In the genomic region with DNA sequence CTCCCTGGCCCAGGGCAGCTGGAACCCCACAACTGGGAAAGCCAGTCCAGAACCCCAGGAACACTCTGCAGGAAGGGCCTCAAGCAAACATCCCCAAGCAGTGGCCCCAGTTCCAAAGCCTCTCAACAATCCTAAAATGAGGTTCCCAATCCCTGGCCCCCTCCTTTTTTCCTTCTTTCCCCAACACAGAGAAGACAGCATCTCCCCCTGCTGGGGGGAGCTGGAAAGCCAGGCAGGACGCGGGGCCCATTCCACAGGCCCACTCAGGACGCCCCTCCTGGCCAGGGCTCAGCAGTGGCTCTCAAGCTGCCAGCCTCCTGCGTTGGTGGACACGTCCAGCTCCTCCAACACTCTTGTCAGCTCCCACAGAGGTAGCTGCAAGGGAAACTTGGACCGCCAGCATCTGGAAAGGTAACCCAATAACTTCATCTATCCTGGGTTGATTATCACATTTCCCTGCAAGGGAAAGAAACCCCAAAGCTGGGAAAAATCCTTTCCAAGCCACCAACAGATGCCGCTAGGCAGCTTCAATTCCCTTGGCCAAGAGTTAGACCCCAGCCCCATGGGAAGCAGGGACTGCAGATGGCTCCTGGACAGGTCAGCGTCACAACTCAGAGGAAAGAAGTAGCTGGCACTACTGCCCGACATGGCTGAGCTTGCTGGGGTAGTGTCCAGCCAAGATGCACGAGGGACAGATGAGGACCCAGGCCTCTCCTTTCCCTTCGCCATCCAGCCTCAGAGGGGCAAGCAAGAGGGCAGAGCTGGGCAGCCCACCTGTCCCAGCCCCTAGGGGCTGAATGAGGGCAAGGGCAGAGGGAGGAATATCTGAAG, we compare ENCODE assay signal across 9 cellular contexts. TPM values are rescaled to one million over a fixed set of nuclear protein-coding genes. Genes with fewer than 3 reads are reported as not detected.
DNase-seq lines count a peak whose midpoint lies in the region; ATAC-seq, FAIRE-seq and TF ChIP-seq lines count a peak whose summit lies in the region.
"Had no signal": no experiment of that assay in that cellular context is flagged by ENCODE, and none has a peak within 500 bp of the region (broad histone marks: within the 10 kb centered on the region; RNA-seq: fewer than 3 reads in every experiment).

No MANE protein-coding gene starts in this region.

- H3K4me2 ChIP-seq in A549 (no peak overlapping the region), SU-DHL-6 (ENCODE audit: low read depth, low read length, poor library complexity, severe bottlenecking) (no peak overlapping the region), fibroblast of lung (ENCODE audit: extremely low read depth, insufficient read depth, low read length) (no peak overlapping the region)

- FAIRE-seq in A549 (lab: Jason Lieb, UNC), result no peak

- H3F3A ChIP-seq in SU-DHL-6 (ENCODE audit: insufficient read depth), result no peaks in the 10 kb centered on the region

- POLR2A ChIA-PET in A549 (lab: Yijun Ruan, JAX), result interaction anchor here (0.5 to 1.5 kb wide), 7 partner anchors 8 to 49 kb away, joined by 3 to 16 read pairs (median 5); a partner anchor contains a TSS

- peak; percentile 88 for TF ChIP-seq RAD21 in A549 (conservative IDR thresholded peaks at IDR 0.05 in 1 of 2, IDR thresholded peaks at IDR 0.05 in 1 of 2)

- H3K27ac ChIP-seq in A549 (peak overlapping the region in 1 of 2 experiments; percentile 13; a peak in 1 of 6 replicates), SU-DHL-6 (ENCODE audit: low read depth, low read length) (no peak overlapping the region), fibroblast of lung (ENCODE audit: insufficient read depth, low read length) (no peak overlapping the region)

- whole genome bisulfite sequencing in A549 (ENCODE audit: missing lambda C conversion rate), result 43% methylated on average over 11 of the region's 11 CpGs

- H3K4me1 ChIP-seq in A549, result peaks cover 21% of the 10 kb centered on the region
- H3K4me1 ChIP-seq in fibroblast of lung (ENCODE audit: control insufficient read depth, extremely low read depth, insufficient read depth, low read length), result peaks cover 5% of the 10 kb centered on the region

- H3K9me3 ChIP-seq in A549 (no peaks in the 10 kb centered on the region), SU-DHL-6 (ENCODE audit: insufficient read depth, low read length) (no peaks in the 10 kb centered on the region), fibroblast of lung (ENCODE audit: control insufficient read depth, insufficient read depth, low read depth, low read length) (no peaks in the 10 kb centered on the region)

- CTCF ChIA-PET in A549 (lab: Yijun Ruan, JAX), result interaction anchor here (0.6 to 39.6 kb wide), 45 partner anchors 8 to 521 kb away, joined by 3 to 1202 read pairs (median 4); a partner anchor contains a TSS

- peak; percentile 35 to 67; a peak in 3 of 6 replicates for ATAC-seq in A549
- ATAC-seq in HG03135 (IDR thresholded peaks at IDR 0.05; ENCODE audit: unreplicated experiment), result no peak
- ATAC-seq in GM21526 (IDR thresholded peaks at IDR 0.05; ENCODE audit: low FRiP score, unreplicated experiment), result no peak

- H3K36me3 ChIP-seq in SU-DHL-6 (ENCODE audit: low read length), result no peaks in the 10 kb centered on the region
- peaks cover 7% of the 10 kb centered on the region for H3K36me3 ChIP-seq in fibroblast of lung (ENCODE audit: control insufficient read depth, insufficient read depth, low read length)

- H3K79me2 ChIP-seq in SU-DHL-6 (ENCODE audit: insufficient read depth, low read length) (no peaks in the 10 kb centered on the region), fibroblast of lung (ENCODE audit: control insufficient read depth, insufficient read depth, low read length) (peaks cover 3% of the 10 kb centered on the region)

- H3K4me3 ChIP-seq in A549 (no peak overlapping the region), GM12865 (ENCODE audit: low read depth, low read length) (no peak overlapping the region), SU-DHL-6 (ENCODE audit: insufficient read depth, low read length, poor library complexity, severe bottlenecking) (no peak overlapping the region), fibroblast of lung (replicated peaks in 1 of 4; ENCODE audit: control extremely low read depth in 1 of 4, insufficient read depth in 1 of 4, low read depth in 3 of 4, low read length in 4 of 4) (no peak overlapping the region)

- H3K9me2 ChIP-seq in SU-DHL-6 (replicated peaks; ENCODE audit: insufficient read depth, low read length), result no peaks in the 10 kb centered on the region

- H2AFZ ChIP-seq in SU-DHL-6 (ENCODE audit: low read depth, low read length, severe bottlenecking) (no peak overlapping the region), fibroblast of lung (ENCODE audit: low read length) (no peak overlapping the region)

- H4K20me1 ChIP-seq in SU-DHL-6 (ENCODE audit: low read depth, low read length), result no peaks in the 10 kb centered on the region
- H4K20me1 ChIP-seq in fibroblast of lung (ENCODE audit: control insufficient read depth, extremely low read depth, insufficient read depth, low read length), result no peaks in the 10 kb centered on the region

- TF ChIP-seq EP300 in A549 (IDR thresholded peaks at IDR 0.05), result no peak

- H3K27me3 ChIP-seq in SU-DHL-6 (ENCODE audit: low read length) (no peaks in the 10 kb centered on the region), fibroblast of lung (ENCODE audit: control insufficient read depth, insufficient read depth, low read length) (no peaks in the 10 kb centered on the region)

- H3K9ac ChIP-seq in SU-DHL-6 (ENCODE audit: low read length) (no peak overlapping the region), fibroblast of lung (ENCODE audit: insufficient read depth, low read length) (no peak overlapping the region)

- TF ChIP-seq CTCF in A549 (IDR thresholded peaks at IDR 0.05) (peak; percentile 87), GM12865 (IDR thresholded peaks at IDR 0.05; ENCODE audit: insufficient read depth, low read depth, low read length, missing control alignments) (peak; percentile 67), SU-DHL-6 (IDR thresholded peaks at IDR 0.05; ENCODE audit: insufficient read depth, low read length, poor library complexity, severe bottlenecking) (peak; percentile 57), fibroblast of lung (conservative IDR thresholded peaks at IDR 0.05 in 1 of 2, IDR thresholded peaks at IDR 0.05 in 1 of 2; ENCODE audit: low read depth in 1 of 2, low read length in 2 of 2) (peak; percentile 78 to 85)

- no peak for TF ChIP-seq POLR2A in A549 (IDR thresholded peaks at IDR 0.05; ENCODE audit: low read length)

- DNase-seq in A549 (ENCODE audit: low read depth in 1 of 2, low spot score in 1 of 2) (peak; percentile 57 to 81), GM12865 (ENCODE audit: low read depth) (peak; percentile 43), fibroblast of lung (ENCODE audit: low read depth in 2 of 2) (peak; percentile 20 to 47), NK-92 (lab: John Stamatoyannopoulos, UW; ENCODE audit: unreplicated experiment) (no peak)
- peak; percentile 34 to 39 for DNase-seq in stimulated activated CD4-positive, alpha-beta T cell treated with anti-CD3 and anti-CD28 coated beads, Interleukin-2, amount 100 ng/mL, for 24 hours

RNA-seq across cellular contexts. Expression of a gene that starts 7.6 kb away (rescaled TPM):
- polyA plus RNA-seq in A549 (2011; rRNA removed) (3.1 and 5.7 TPM in 2 replicates), A549 (2017; fragmentation: RNase III; extraction: RNeasy Plus Mini Kit Qiagen cat#74134 plus additional on column Dnase treatment) (3.2 to 7.1 TPM (median 4.5 TPM) in 3 replicates), fibroblast of lung (31.3 and 35.1 TPM in 2 replicates)
- polyA plus RNA-seq in A549 (2012; cell fraction: cytosol; rRNA removed), result 1.9 and 3.7 TPM in 2 replicates
- 11.9 and 12.9 TPM in 2 replicates for polyA plus RNA-seq in A549 (2012; cell fraction: nucleus; rRNA removed)
- polyA minus RNA-seq in A549 (2011; rRNA and poly(A)+ RNA removed), result 8.4 and 11.0 TPM in 2 replicates
- total RNA-seq in fibroblast of lung, result 66.8 and 125 TPM in 2 replicates
- 55.6 and 56.9 TPM in 2 replicates for polyA plus RNA-seq in fibroblast of lung (2012)
- 205 and 240 TPM in 2 replicates for polyA minus RNA-seq in fibroblast of lung (ENCODE audit: low replicate concordance)

RNA-seq across cellular contexts. Expression of a gene that starts 25.9 kb away (rescaled TPM):
- polyA plus RNA-seq in A549 (2011; rRNA removed) (5.4 and 5.6 TPM in 2 replicates), A549 (2017; fragmentation: RNase III; extraction: RNeasy Plus Mini Kit Qiagen cat#74134 plus additional on column Dnase treatment) (6.0 to 7.1 TPM (median 6.8 TPM) in 3 replicates), fibroblast of lung (1.8 and 4.7 TPM in 2 replicates)
- 8.2 and 11.1 TPM in 2 replicates for polyA plus RNA-seq in A549 (2012; cell fraction: cytosol; rRNA removed)
- 23.5 and 24.0 TPM in 2 replicates for polyA plus RNA-seq in A549 (2012; cell fraction: nucleus; rRNA removed)
- polyA minus RNA-seq in A549 (2011; rRNA and poly(A)+ RNA removed), result 16.0 and 16.7 TPM in 2 replicates
- 1.0 and 1.5 TPM in 2 replicates for total RNA-seq in fibroblast of lung
- polyA plus RNA-seq in fibroblast of lung (2012), result 1.4 and 4.5 TPM in 2 replicates
- polyA minus RNA-seq in fibroblast of lung (ENCODE audit: low replicate concordance), result 2.3 and 16.6 TPM in 2 replicates

RNA-seq across cellular contexts. Expression of a gene that starts 45.3 kb away (rescaled TPM):
- polyA plus RNA-seq in A549 (2011; rRNA removed) (104 TPM in 2 replicates), A549 (2017; fragmentation: RNase III; extraction: RNeasy Plus Mini Kit Qiagen cat#74134 plus additional on column Dnase treatment) (122 to 130 TPM (median 128 TPM) in 3 replicates), fibroblast of lung (76.1 and 113 TPM in 2 replicates)
- polyA plus RNA-seq in A549 (2012; cell fraction: cytosol; rRNA removed), result 216 and 285 TPM in 2 replicates
- polyA plus RNA-seq in A549 (2012; cell fraction: nucleus; rRNA removed), result 173 and 235 TPM in 2 replicates
- 147 and 151 TPM in 2 replicates for polyA minus RNA-seq in A549 (2011; rRNA and poly(A)+ RNA removed)
- 12.3 and 40.0 TPM in 2 replicates for total RNA-seq in fibroblast of lung
- 99.8 and 147 TPM in 2 replicates for polyA plus RNA-seq in fibroblast of lung (2012)
- 190 and 204 TPM in 2 replicates for polyA minus RNA-seq in fibroblast of lung (ENCODE audit: low replicate concordance)

RNA-seq across cellular contexts. Expression of a gene that starts 49.3 kb away (rescaled TPM):
- 64.9 and 75.0 TPM in 2 replicates for polyA plus RNA-seq in A549 (2011; rRNA removed)
- 33.6 and 38.9 TPM in 2 replicates for polyA plus RNA-seq in A549 (2012; cell fraction: cytosol; rRNA removed)
- 15.7 and 19.4 TPM in 2 replicates for polyA plus RNA-seq in A549 (2012; cell fraction: nucleus; rRNA removed)
- 42.4 to 43.9 TPM (median 43.1 TPM) in 3 replicates for polyA plus RNA-seq in A549 (2017; fragmentation: RNase III; extraction: RNeasy Plus Mini Kit Qiagen cat#74134 plus additional on column Dnase treatment)
- 72.8 and 73.5 TPM in 2 replicates for polyA minus RNA-seq in A549 (2011; rRNA and poly(A)+ RNA removed)
- total RNA-seq in fibroblast of lung, result 21.8 and 25.6 TPM in 2 replicates
- polyA plus RNA-seq in fibroblast of lung, result 79.3 and 86.4 TPM in 2 replicates
- 49.0 and 51.2 TPM in 2 replicates for polyA plus RNA-seq in fibroblast of lung (2012)
- 41.1 and 55.5 TPM in 2 replicates for polyA minus RNA-seq in fibroblast of lung (ENCODE audit: low replicate concordance)

RNA-seq across cellular contexts. Expression of a gene that starts 54.7 kb away (rescaled TPM):
- 0.05 TPM in 1 of 2 replicates, not detected in the other for polyA plus RNA-seq in A549 (2011; rRNA removed)
- 0.04 and 0.06 TPM in 2 replicates for polyA plus RNA-seq in A549 (2012; cell fraction: cytosol; rRNA removed)
- 0.67 and 0.69 TPM in 2 replicates for polyA plus RNA-seq in A549 (2012; cell fraction: nucleus; rRNA removed)
- 0.12 to 0.16 TPM (median 0.15 TPM) in 3 replicates for polyA plus RNA-seq in A549 (2017; fragmentation: RNase III; extraction: RNeasy Plus Mini Kit Qiagen cat#74134 plus additional on column Dnase treatment)
- not detected in 2 replicates for polyA minus RNA-seq in A549 (2011; rRNA and poly(A)+ RNA removed)
- total RNA-seq in fibroblast of lung, result under 0.01 and 0.17 TPM in 2 replicates
- 0.07 TPM in 1 of 2 replicates, not detected in the other for polyA plus RNA-seq in fibroblast of lung
- 0.48 and 0.63 TPM in 2 replicates for polyA plus RNA-seq in fibroblast of lung (2012)
- polyA minus RNA-seq in fibroblast of lung (ENCODE audit: low replicate concordance), result 1.1 and 1.5 TPM in 2 replicates
- total RNA-seq: dermis microvascular lymphatic vessel endothelial cell had no signal

Comparison
In these comparisons a context has a peak if more than half of its experiments do, and no peak if none do; other contexts are left out.
1. ATAC-seq: peak in A549 (2 of 2); none in HG03135 (single experiment) and GM21526 (single experiment).
2. Peak in every context shown above with its lines, with median percentiles within 50 percentile points of each other: CTCF ChIP-seq.